In genomic region chr7:139682136-139683013, GRCh38 we compare ENCODE assay signal across 8 cellular contexts.
DNase-seq lines count a peak whose midpoint lies in the region; ATAC-seq and TF ChIP-seq lines count a peak whose summit lies in the region.

No MANE protein-coding gene starts in this region.

- no peaks in the 10 kb centered on the region for H3K27me3 Mint-ChIP-seq in Caco-2 (ENCODE audit: insufficient read depth, unreplicated experiment)
- no peaks in the 10 kb centered on the region for H3K27me3 Mint-ChIP-seq in activated CD4-positive, alpha-beta memory T cell treated with anti-CD3 and anti-CD28 coated beads for 36 hours

- H3K27me3 ChIP-seq in Caco-2 (replicated peaks; ENCODE audit: control insufficient read depth, insufficient read depth, low read length): no peaks in the 10 kb centered on the region

- H3K4me1 ChIP-seq in Caco-2: peaks cover 64% of the 10 kb centered on the region

- TF ChIP-seq CTCF in Caco-2 (IDR thresholded peaks at IDR 0.05; ENCODE audit: insufficient read depth in 1 of 2, low read depth in 1 of 2, low read length in 1 of 2, severe bottlenecking in 1 of 2, unreplicated experiment in 1 of 2) (no peak), lower leg skin (IDR thresholded peaks at IDR 0.05) (no peak)

- no peak overlapping the region for H3K4me3 ChIP-seq in Caco-2 (ENCODE audit: low read depth, low read length)
- H3K4me3 ChIP-seq in lower leg skin (ENCODE audit: low read depth, poor library complexity, severe bottlenecking): no peak overlapping the region

- no peaks in the 10 kb centered on the region for H3K9me3 ChIP-seq in Caco-2

- no TSS peak for BruUV-seq in Caco-2 (replicated peaks; lab: Mats Ljungman, UMichigan)

- ATAC-seq in left cardiac atrium (peak; percentile 19 to 20), GM19397 (IDR thresholded peaks at IDR 0.05; ENCODE audit: unreplicated experiment) (no peak)
- ATAC-seq in stimulated activated naive CD8-positive, alpha-beta T cell treated with anti-CD3 and anti-CD28 coated beads, Interleukin-15, Interleukin-2, amounts not matched to agents 100 U/mL and 50 U/mL, for 24 hours: peak; percentile 83

- no peak for TF ChIP-seq POLR2A in lower leg skin (IDR thresholded peaks at IDR 0.05)

- peaks cover 22% of the 10 kb centered on the region for H3K36me3 Mint-ChIP-seq in Caco-2 (ENCODE audit: insufficient read depth, unreplicated experiment)
- peaks cover 22% of the 10 kb centered on the region for H3K36me3 Mint-ChIP-seq in activated CD4-positive, alpha-beta memory T cell treated with anti-CD3 and anti-CD28 coated beads for 36 hours

- peaks cover 3% of the 10 kb centered on the region for H3K36me3 ChIP-seq in Caco-2 (ENCODE audit: control insufficient read depth, insufficient read depth, low read length)

- POLR2A ChIA-PET in Caco-2 (lab: Charles Lee): interaction anchor here (0.7 kb wide), 1 partner anchor 17 kb away, joined by 3 read pairs; no protein-coding TSS in a partner anchor
- POLR2A ChIA-PET in activated CD4-positive, alpha-beta memory T cell treated with anti-CD3 and anti-CD28 coated beads for 36 hours (lab: Charles Lee): interaction anchor here (1.0 to 1.3 kb wide), 4 partner anchors 9 to 96 kb away, joined by 3 to 12 read pairs (median 3); no protein-coding TSS in a partner anchor

- no peak overlapping the region for H3K4me3 Mint-ChIP-seq in Caco-2 (ENCODE audit: unreplicated experiment)
- peak overlapping the region; percentile 28 for H3K4me3 Mint-ChIP-seq in activated CD4-positive, alpha-beta memory T cell treated with anti-CD3 and anti-CD28 coated beads for 36 hours

- peak overlapping the region; percentile 98 for H3K27ac Mint-ChIP-seq in Caco-2 (ENCODE audit: unreplicated experiment)
- peak overlapping the region; percentile 94 for H3K27ac Mint-ChIP-seq in activated CD4-positive, alpha-beta memory T cell treated with anti-CD3 and anti-CD28 coated beads for 36 hours

- intact Hi-C loops in Caco-2 (cut with micrococcal nuclease; ENCODE audit: unreplicated experiment): loop anchor here (1.0 to 5.0 kb wide), 2 partner anchors 36 to 55 kb away; no protein-coding TSS in a partner anchor
- intact Hi-C loops in activated CD4-positive, alpha-beta memory T cell treated with anti-CD3 and anti-CD28 coated beads for 36 hours (cut with micrococcal nuclease): loop anchor here (1.0 to 5.0 kb wide), 8 partner anchors 9 to 695 kb away; no protein-coding TSS in a partner anchor
- intact Hi-C loops in left cardiac atrium (cut with DNase I): no loop called here
- intact Hi-C loops in lower leg skin (cut with DNase I; ENCODE audit: low total_unique reads): no loop called here

- CTCF ChIA-PET in Caco-2 (lab: Charles Lee): no interaction called here
- CTCF ChIA-PET in activated CD4-positive, alpha-beta memory T cell treated with anti-CD3 and anti-CD28 coated beads for 36 hours (lab: Charles Lee): interaction anchor here (2.2 to 3.3 kb wide), 2 partner anchors 10 to 36 kb away, joined by 8 to 18 read pairs; no protein-coding TSS in a partner anchor

- peaks cover 42% of the 10 kb centered on the region for H3K4me1 Mint-ChIP-seq in Caco-2 (ENCODE audit: low read depth, unreplicated experiment)
- peaks cover 54% of the 10 kb centered on the region for H3K4me1 Mint-ChIP-seq in activated CD4-positive, alpha-beta memory T cell treated with anti-CD3 and anti-CD28 coated beads for 36 hours (ENCODE audit: low read depth)

- H3K9me3 Mint-ChIP-seq in Caco-2 (ENCODE audit: unreplicated experiment): peaks cover 14% of the 10 kb centered on the region
- peaks cover 13% of the 10 kb centered on the region for H3K9me3 Mint-ChIP-seq in activated CD4-positive, alpha-beta memory T cell treated with anti-CD3 and anti-CD28 coated beads for 36 hours

- 81 to 91% methylated on average over 9 of the region's 9 CpGs for WGBS in lower leg skin, 2 donors

- DNase-seq in Caco-2 (peak; percentile 70 to 86), H4 (ENCODE audit: low spot score) (peak; percentile 91), left cardiac atrium (no peak), lower leg skin (ENCODE audit: low spot score in 2 of 2) (no peak), putamen (ENCODE audit: low spot score) (no peak)
- DNase-seq in activated CD4-positive, alpha-beta memory T cell treated with anti-CD3 and anti-CD28 coated beads for 36 hours: peak; percentile 82
- peak; percentile 69 for DNase-seq in stimulated activated naive CD8-positive, alpha-beta T cell treated with anti-CD3 and anti-CD28 coated beads, Interleukin-15, Interleukin-2, amounts not matched to agents 100 U/mL and 50 U/mL, for 24 hours

Comparison
In these comparisons a context has a peak if more than half of its experiments do, and no peak if none do; other contexts are left out.
1. DNase-seq: peak in Caco-2 (2 of 2), H4 (single experiment), activated CD4-positive, alpha-beta memory T cell treated with anti-CD3 and anti-CD28 coated beads for 36 hours (single experiment) and stimulated activated naive CD8-positive, alpha-beta T cell treated with anti-CD3 and anti-CD28 coated beads, Interleukin-15, Interleukin-2, amounts not matched to agents 100 U/mL and 50 U/mL, for 24 hours (single experiment); none in left cardiac atrium (single experiment), lower leg skin (0 of 2) and putamen (single experiment).
2. intact Hi-C loops: an anchor here in Caco-2 (1.0 to 5.0 kb wide) and activated CD4-positive, alpha-beta memory T cell treated with anti-CD3 and anti-CD28 coated beads for 36 hours (1.0 to 5.0 kb wide); none called in left cardiac atrium and lower leg skin.